20 cellular contexts compared by ENCODE assay signal in genomic region chr5:149654282-149654681, GRCh38.
A peak's percentile ranks its signal among the peaks of the same experiment; 100 is the strongest.
DNase-seq lines count a peak whose midpoint lies in the region; ATAC-seq and TF ChIP-seq lines count a peak whose summit lies in the region.
"Had no signal": no experiment of that assay in that cellular context is flagged by ENCODE, and none has a peak within 500 bp of the region (broad histone marks: within the 10 kb centered on the region; RNA-seq: fewer than 3 reads in every experiment).

No MANE protein-coding gene starts in this region.

- H3K4me1 Mint-ChIP-seq in stimulated activated naive CD8-positive, alpha-beta T cell treated with anti-CD3 and anti-CD28 coated beads, Interleukin-15, Interleukin-2, amounts not matched to agents 100 ng/mL and 50 ng/mL, for 24 hours (ENCODE audit: low read depth): no peaks in the 10 kb centered on the region
- H3K4me1 Mint-ChIP-seq: activated B cell treated with CpG ODN at 0.5 μM for 24 hours; CD8-positive, alpha-beta memory T cell had no signal

- no peaks in the 10 kb centered on the region for H3K9me3 ChIP-seq in body of pancreas

- no peaks in the 10 kb centered on the region for H3K36me3 Mint-ChIP-seq in stimulated activated naive CD8-positive, alpha-beta T cell treated with anti-CD3 and anti-CD28 coated beads, Interleukin-15, Interleukin-2, amounts not matched to agents 100 ng/mL and 50 ng/mL, for 24 hours (ENCODE audit: low read depth)
- H3K36me3 Mint-ChIP-seq: type B pancreatic cell had no signal

- peak overlapping the region; percentile 52 for H3K27ac Mint-ChIP-seq in stimulated activated naive CD8-positive, alpha-beta T cell treated with anti-CD3 and anti-CD28 coated beads, Interleukin-15, Interleukin-2, amounts not matched to agents 100 ng/mL and 50 ng/mL, for 24 hours
- H3K27ac Mint-ChIP-seq: activated B cell treated with CpG ODN at 0.5 μM for 24 hours; activated T-helper 1 cell treated with anti-CD3 and anti-CD28 coated beads, Interleukin-12 subunit alpha, Interleukin-12 subunit beta, Interleukin-2, Interleukin-4 antibody, amounts not matched to agents 30 ng/mL and 10 ng/mL and 1 ng/mL, durations not matched to agents 14 hours and 24 hours and 36 hours; progenitor cell of endocrine pancreas; type B pancreatic cell had no signal

- TF ChIP-seq POLR2A in body of pancreas (IDR thresholded peaks at IDR 0.05): no peak

- TF ChIP-seq CTCF in foreskin keratinocyte (conservative IDR thresholded peaks at IDR 0.05) (no peak), body of pancreas (IDR thresholded peaks at IDR 0.05) (no peak)

- ATAC-seq in stimulated activated naive CD8-positive, alpha-beta T cell treated with anti-CD3 and anti-CD28 coated beads, Interleukin-15, Interleukin-2, amounts not matched to agents 100 U/mL and 50 U/mL, for 24 hours: no peak
- ATAC-seq in foreskin keratinocyte (peak; percentile 29), body of pancreas (no peak)
- ATAC-seq: activated naive CD4-positive, alpha-beta T cell treated with anti-CD3 and anti-CD28 coated beads, Interleukin-2, amount 50 U/mL, for 72 hours had no signal

- no peak for DNase-seq in stimulated activated naive CD8-positive, alpha-beta T cell treated with anti-CD3 and anti-CD28 coated beads, Interleukin-15, Interleukin-2, amounts not matched to agents 100 U/mL and 50 U/mL, for 24 hours
- peak; percentile 26 for DNase-seq in RPMI7951 (ENCODE audit: low read depth)
- DNase-seq in foreskin keratinocyte: no peak
- DNase-seq in body of pancreas: no peak
- DNase-seq in NCI-H1694 (lab: John Stamatoyannopoulos, UW): no peak
- DNase-seq in anterior cingulate cortex (lab: John Stamatoyannopoulos, UW): no peak
- DNase-seq: activated B cell treated with CpG ODN at 0.5 μM for 24 hours; CD8-positive, alpha-beta memory T cell; DMS79 treated with DMSO at 0.1 percent for 48 hours; H9; NCI-H1417 treated with DMSO at 0.1 percent for 48 hours; NCI-H2171; NCI-H748 treated with DMSO at 0.1 percent for 48 hours; stomach had no signal

- WGBS in body of pancreas, 2 donors: 51 to 60% methylated on average over 3 to 4 of the region's 4 CpGs

- H3K4me1 ChIP-seq in foreskin keratinocyte (no peaks in the 10 kb centered on the region), body of pancreas (peaks cover 16% of the 10 kb centered on the region)

- H3K27me3 ChIP-seq in foreskin keratinocyte: peaks cover 16% of the 10 kb centered on the region
- no peaks in the 10 kb centered on the region for H3K27me3 ChIP-seq in body of pancreas
- H3K27me3 ChIP-seq: stomach had no signal

- peaks cover 5% of the 10 kb centered on the region for H3K9me3 Mint-ChIP-seq in stimulated activated naive CD8-positive, alpha-beta T cell treated with anti-CD3 and anti-CD28 coated beads, Interleukin-15, Interleukin-2, amounts not matched to agents 100 ng/mL and 50 ng/mL, for 24 hours
- H3K9me3 Mint-ChIP-seq: H9, type B pancreatic cell had no signal

- peaks cover 11% of the 10 kb centered on the region for H3K27me3 Mint-ChIP-seq in stimulated activated naive CD8-positive, alpha-beta T cell treated with anti-CD3 and anti-CD28 coated beads, Interleukin-15, Interleukin-2, amounts not matched to agents 100 ng/mL and 50 ng/mL, for 24 hours
- H3K27me3 Mint-ChIP-seq: progenitor cell of endocrine pancreas had no signal

- intact Hi-C loops in body of pancreas (cut with DNase I): no loop called here

- H3K4me3 ChIP-seq in body of pancreas: no peak overlapping the region
- H3K4me3 ChIP-seq: skin epidermis, stomach had no signal

- no peak overlapping the region for H3K4me3 Mint-ChIP-seq in stimulated activated naive CD8-positive, alpha-beta T cell treated with anti-CD3 and anti-CD28 coated beads, Interleukin-15, Interleukin-2, amounts not matched to agents 100 ng/mL and 50 ng/mL, for 24 hours
- H3K4me3 Mint-ChIP-seq: activated B cell treated with CpG ODN at 0.5 μM for 24 hours; activated T-helper 1 cell treated with anti-CD3 and anti-CD28 coated beads, Interleukin-12 subunit alpha, Interleukin-12 subunit beta, Interleukin-2, Interleukin-4 antibody, amounts not matched to agents 30 ng/mL and 10 ng/mL and 1 ng/mL, durations not matched to agents 14 hours and 24 hours and 36 hours; CD8-positive, alpha-beta memory T cell; H9; type B pancreatic cell had no signal

- H3K36me3 ChIP-seq in body of pancreas (replicated peaks in 1 of 2; ENCODE audit: insufficient read depth in 1 of 2, low read depth in 2 of 2): no peaks in the 10 kb centered on the region
- H3K36me3 ChIP-seq: stomach had no signal

- H3K27ac ChIP-seq in foreskin keratinocyte (no peak overlapping the region), body of pancreas (no peak overlapping the region)
- H3K27ac ChIP-seq: skin epidermis, stomach had no signal
